Comparison of ENCODE assay signal across 11 cellular contexts in the genomic region with DNA sequence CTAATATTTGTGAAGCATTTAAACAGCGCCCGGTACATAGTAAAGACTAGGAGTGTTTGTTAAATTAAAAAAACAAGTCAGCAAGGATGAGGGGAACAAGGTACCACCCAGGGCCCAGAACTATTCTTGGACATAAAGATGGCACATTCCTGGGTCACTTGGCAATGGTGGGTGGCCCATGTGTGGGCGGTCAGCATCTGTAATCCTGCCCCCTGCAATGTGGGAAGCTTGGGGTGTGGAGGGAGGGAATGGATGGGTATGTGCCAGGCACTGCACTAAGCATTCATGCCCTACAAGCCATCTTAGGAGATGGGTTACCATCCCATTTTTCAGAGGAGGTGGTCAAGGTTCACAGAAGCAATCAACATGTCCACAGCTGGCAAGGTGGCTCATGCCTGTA.
"Had no signal": no experiment of that assay in that cellular context is flagged by ENCODE, and none has a peak within 500 bp of the region (broad histone marks: within the 10 kb centered on the region; RNA-seq: fewer than 3 reads in every experiment).

No MANE protein-coding gene starts in this region.

- FAIRE-seq: H54, HepG2 had no signal

- DNase-seq: GM23248, GOT3, H9, HCEC 1CT, HFFc6, Karpas-422, KBM-7 had no signal

- ATAC-seq: HepG2 had no signal

- H3K4me2 ChIP-seq: KMS-11 had no signal

- H3K9ac ChIP-seq: GM23248, KMS-11 had no signal

- H3K27ac ChIP-seq: GM23248, HL-60, KMS-11 had no signal

- H3K4me3 ChIP-seq: GM23248 had no signal
